In genomic region chr6:1840491-1841121, GRCh38 we compare ENCODE assay signal across 23 cellular contexts.
DNase-seq lines count a peak whose midpoint lies in the region; ATAC-seq and TF ChIP-seq lines count a peak whose summit lies in the region.
"Had no signal": no experiment of that assay in that cellular context is flagged by ENCODE, and none has a peak within 500 bp of the region (broad histone marks: within the 10 kb centered on the region; RNA-seq: fewer than 3 reads in every experiment).

No MANE protein-coding gene starts in this region.

- no peaks in the 10 kb centered on the region for H3K36me3 Mint-ChIP-seq in T-helper 2 cell treated with Interferon-gamma antibody and Interleukin-4, amounts not matched to agents 5 μg/mL and 100 μg/mL, for 36 hours (ENCODE audit: low read depth)
- no peaks in the 10 kb centered on the region for H3K36me3 Mint-ChIP-seq in activated T-helper 1 cell treated with anti-CD3 and anti-CD28 coated beads, Interleukin-12 subunit alpha, Interleukin-12 subunit beta, Interleukin-2, Interleukin-4 antibody, amounts not matched to agents 30 ng/mL and 10 ng/mL and 1 ng/mL, durations not matched to agents 14 hours and 24 hours and 36 hours (ENCODE audit: low read depth)
- H3K36me3 Mint-ChIP-seq: CD4-positive, CD25-positive, alpha-beta regulatory T cell had no signal

- H4K12ac ChIP-seq in trophoblast cell (ENCODE audit: low read depth, low read length) = no peak overlapping the region

- no peak overlapping the region for H2BK5ac ChIP-seq in trophoblast cell (ENCODE audit: low read depth, low read length, poor library complexity)

- H3K79me1 ChIP-seq in trophoblast cell (ENCODE audit: low read length) = no peaks in the 10 kb centered on the region

- peaks cover 22% of the 10 kb centered on the region for H3K4me1 ChIP-seq in ACC112 (ENCODE audit: control insufficient read depth, insufficient read depth, low read length, unreplicated experiment)
- H3K4me1 ChIP-seq in ascending aorta = peaks cover 0 to 41% of the 10 kb centered on the region in 2 donors
- H3K4me1 ChIP-seq in trophoblast cell (ENCODE audit: control insufficient read depth in 1 of 2, insufficient read depth in 2 of 2, low read length in 2 of 2) = peaks cover 4% of the 10 kb centered on the region in 2 experiments

- H3K4me2 ChIP-seq in trophoblast cell (ENCODE audit: low read length) = no peak overlapping the region

- H3K9me3 Mint-ChIP-seq in T-helper 2 cell treated with Interferon-gamma antibody and Interleukin-4, amounts not matched to agents 5 μg/mL and 100 μg/mL, for 36 hours = no peaks in the 10 kb centered on the region
- no peaks in the 10 kb centered on the region for H3K9me3 Mint-ChIP-seq in activated T-helper 1 cell treated with anti-CD3 and anti-CD28 coated beads, Interleukin-12 subunit alpha, Interleukin-12 subunit beta, Interleukin-2, Interleukin-4 antibody, amounts not matched to agents 30 ng/mL and 10 ng/mL and 1 ng/mL, durations not matched to agents 14 hours and 24 hours and 36 hours
- H3K9me3 Mint-ChIP-seq: CD4-positive, CD25-positive, alpha-beta regulatory T cell had no signal

- no peak overlapping the region for H3K23ac ChIP-seq in trophoblast cell (ENCODE audit: low read length)

- H3K4me3 ChIP-seq in ACC112 (ENCODE audit: low read depth, low read length) (peak overlapping the region; percentile 61), ascending aorta (peak overlapping the region; percentile 32 to 53), trophoblast cell (ENCODE audit: low read depth, low read length) (no peak overlapping the region)
- H3K4me3 ChIP-seq: GM12878, K562 had no signal

- H3K36me3 ChIP-seq in ACC112 (ENCODE audit: insufficient read depth, low read length) = no peaks in the 10 kb centered on the region
- no peaks in the 10 kb centered on the region for H3K36me3 ChIP-seq in ascending aorta
- no peaks in the 10 kb centered on the region for H3K36me3 ChIP-seq in trophoblast cell (ENCODE audit: control insufficient read depth in 1 of 2, insufficient read depth in 2 of 2, low read length in 2 of 2)

- H3K27ac ChIP-seq in ACC112 (ENCODE audit: low read depth, low read length) = no peak overlapping the region
- peak overlapping the region; percentile 61 to 80 for H3K27ac ChIP-seq in ascending aorta
- H3K27ac ChIP-seq in trophoblast cell (ENCODE audit: low read depth, low read length) = no peak overlapping the region
- H3K27ac ChIP-seq: HL-60, RWPE1 had no signal

- no peak overlapping the region for H3K4ac ChIP-seq in trophoblast cell (ENCODE audit: low read depth, low read length)

- no peak overlapping the region for H3K27ac Mint-ChIP-seq in T-helper 2 cell treated with Interferon-gamma antibody and Interleukin-4, amounts not matched to agents 5 μg/mL and 100 μg/mL, for 36 hours
- no peak overlapping the region for H3K27ac Mint-ChIP-seq in activated T-helper 1 cell treated with anti-CD3 and anti-CD28 coated beads, Interleukin-12 subunit alpha, Interleukin-12 subunit beta, Interleukin-2, Interleukin-4 antibody, amounts not matched to agents 30 ng/mL and 10 ng/mL and 1 ng/mL, durations not matched to agents 14 hours and 24 hours and 36 hours

- no peak overlapping the region for H3K9ac ChIP-seq in trophoblast cell (ENCODE audit: low read length)

- no peak overlapping the region for H2AK5ac ChIP-seq in trophoblast cell (ENCODE audit: low read length)

- H3K14ac ChIP-seq in trophoblast cell (ENCODE audit: low read length) = no peak overlapping the region

- peak in 1 of 2 donors; percentile 81 for DNase-seq in ascending aorta (ENCODE audit: low spot score in 2 of 2)
- DNase-seq in fibroblast of peridontal ligament (ENCODE audit: extremely low read depth) = peak; percentile 51
- DNase-seq in trophoblast cell = peak; percentile 62 to 83
- no peak for DNase-seq in T-helper 2 cell treated with Interferon-gamma antibody and Interleukin-4, amounts not matched to agents 5 μg/mL and 100 μg/mL, for 36 hours (ENCODE audit: low spot score)
- no peak for DNase-seq in activated T-helper 1 cell treated with anti-CD3 and anti-CD28 coated beads, Interleukin-12 subunit alpha, Interleukin-12 subunit beta, Interleukin-2, Interleukin-4 antibody, amounts not matched to agents 30 ng/mL and 10 ng/mL and 1 ng/mL, durations not matched to agents 14 hours and 24 hours and 36 hours (ENCODE audit: low spot score)
- DNase-seq: Calu3; CD4-positive, CD25-positive, alpha-beta regulatory T cell; DMS79; HCEC 1CT; NCI-H1048; NCI-H146; NCI-H2081 treated with DMSO at 0.1 percent for 48 hours; NCI-H2227 treated with DMSO at 0.1 percent for 48 hours; NCI-H526; NK-92 treated with Interleukin-12 subunit alpha and Interleukin-12 subunit beta, amount 100 ng/mL, for 24 hours; OCI-M1 had no signal

- H4K8ac ChIP-seq in trophoblast cell (ENCODE audit: low read depth, low read length) = no peak overlapping the region

- no CpG with 5 or more reads among the region's 13 CpGs for WGBS in trophoblast cell (ENCODE audit: extremely low coverage, insufficient coverage, insufficient read length)

- H2BK120ac ChIP-seq in trophoblast cell (ENCODE audit: insufficient read depth, low read length, poor library complexity) = no peak overlapping the region

- TF ChIP-seq CTCF in ascending aorta (IDR thresholded peaks at IDR 0.05) = no peak

- no peaks in the 10 kb centered on the region for H3K27me3 Mint-ChIP-seq in T-helper 2 cell treated with Interferon-gamma antibody and Interleukin-4, amounts not matched to agents 5 μg/mL and 100 μg/mL, for 36 hours (ENCODE audit: low read depth)
- no peaks in the 10 kb centered on the region for H3K27me3 Mint-ChIP-seq in activated T-helper 1 cell treated with anti-CD3 and anti-CD28 coated beads, Interleukin-12 subunit alpha, Interleukin-12 subunit beta, Interleukin-2, Interleukin-4 antibody, amounts not matched to agents 30 ng/mL and 10 ng/mL and 1 ng/mL, durations not matched to agents 14 hours and 24 hours and 36 hours (ENCODE audit: insufficient read depth)
- H3K27me3 Mint-ChIP-seq: CD4-positive, CD25-positive, alpha-beta regulatory T cell had no signal

- no peak overlapping the region for H2BK12ac ChIP-seq in trophoblast cell (ENCODE audit: low read length)

- no peak overlapping the region for H2AFZ ChIP-seq in ACC112 (ENCODE audit: low read length, unreplicated experiment)
- H2AFZ ChIP-seq in trophoblast cell (ENCODE audit: insufficient read depth, low read length, poor library complexity) = no peak overlapping the region

- no peak overlapping the region for H3K18ac ChIP-seq in trophoblast cell (ENCODE audit: low read length)

- H3K4me3 Mint-ChIP-seq in T-helper 2 cell treated with Interferon-gamma antibody and Interleukin-4, amounts not matched to agents 5 μg/mL and 100 μg/mL, for 36 hours = no peak overlapping the region
- H3K4me3 Mint-ChIP-seq in activated T-helper 1 cell treated with anti-CD3 and anti-CD28 coated beads, Interleukin-12 subunit alpha, Interleukin-12 subunit beta, Interleukin-2, Interleukin-4 antibody, amounts not matched to agents 30 ng/mL and 10 ng/mL and 1 ng/mL, durations not matched to agents 14 hours and 24 hours and 36 hours = no peak overlapping the region
- H3K4me3 Mint-ChIP-seq: CD4-positive, CD25-positive, alpha-beta regulatory T cell had no signal

- H3K79me2 ChIP-seq in ACC112 (ENCODE audit: control insufficient read depth, insufficient read depth, low read length, unreplicated experiment) = no peaks in the 10 kb centered on the region
- H3K79me2 ChIP-seq in trophoblast cell (ENCODE audit: control insufficient read depth, insufficient read depth, low read length, poor library complexity) = no peaks in the 10 kb centered on the region

- H3K9me3 ChIP-seq in ascending aorta = no peaks in the 10 kb centered on the region
- H3K9me3 ChIP-seq in trophoblast cell (ENCODE audit: insufficient read depth, low read depth, low read length) = peaks cover 3% of the 10 kb centered on the region

- no peak for ATAC-seq in HG03108 (IDR thresholded peaks at IDR 0.05; ENCODE audit: unreplicated experiment)
- ATAC-seq in GM21526 (IDR thresholded peaks at IDR 0.05; ENCODE audit: low FRiP score, unreplicated experiment) = no peak
- ATAC-seq: GM12878, K562 had no signal

- no peaks in the 10 kb centered on the region for H3K27me3 ChIP-seq in ACC112 (ENCODE audit: insufficient read depth, low read length)
- H3K27me3 ChIP-seq in ascending aorta = no peaks in the 10 kb centered on the region
- no peaks in the 10 kb centered on the region for H3K27me3 ChIP-seq in trophoblast cell (ENCODE audit: insufficient read depth, low read length)

- H4K91ac ChIP-seq in trophoblast cell (ENCODE audit: low read depth, low read length) = no peak overlapping the region

- intact Hi-C loops in ascending aorta (cut with DNase I) = loop anchor here (5.0 kb wide), 1 partner anchor 42 kb away; no protein-coding TSS in a partner anchor
- intact Hi-C loops in activated T-helper 1 cell treated with anti-CD3 and anti-CD28 coated beads, Interleukin-12 subunit alpha, Interleukin-12 subunit beta, Interleukin-2, Interleukin-4 antibody, amounts not matched to agents 30 ng/mL and 10 ng/mL and 1 ng/mL, durations not matched to agents 14 hours and 24 hours and 36 hours (cut with micrococcal nuclease) = no loop called here

- no peaks in the 10 kb centered on the region for H3K4me1 Mint-ChIP-seq in T-helper 2 cell treated with Interferon-gamma antibody and Interleukin-4, amounts not matched to agents 5 μg/mL and 100 μg/mL, for 36 hours (ENCODE audit: low read depth)
- H3K4me1 Mint-ChIP-seq in activated T-helper 1 cell treated with anti-CD3 and anti-CD28 coated beads, Interleukin-12 subunit alpha, Interleukin-12 subunit beta, Interleukin-2, Interleukin-4 antibody, amounts not matched to agents 30 ng/mL and 10 ng/mL and 1 ng/mL, durations not matched to agents 14 hours and 24 hours and 36 hours (ENCODE audit: low read depth) = no peaks in the 10 kb centered on the region
- H3K4me1 Mint-ChIP-seq: CD4-positive, CD25-positive, alpha-beta regulatory T cell had no signal

Comparison
In these comparisons a context has a peak if more than half of its experiments do, and no peak if none do; other contexts are left out.
1. H3K27ac ChIP-seq: peak in ascending aorta (2 of 2); none in ACC112 (single experiment) and trophoblast cell (single experiment).
2. DNase-seq: peak in fibroblast of peridontal ligament (single experiment) and trophoblast cell (2 of 2); none in T-helper 2 cell treated with Interferon-gamma antibody and Interleukin-4, amounts not matched to agents 5 μg/mL and 100 μg/mL, for 36 hours (single experiment) and activated T-helper 1 cell treated with anti-CD3 and anti-CD28 coated beads, Interleukin-12 subunit alpha, Interleukin-12 subunit beta, Interleukin-2, Interleukin-4 antibody, amounts not matched to agents 30 ng/mL and 10 ng/mL and 1 ng/mL, durations not matched to agents 14 hours and 24 hours and 36 hours (single experiment).